Comparison of ENCODE assay signal across 1 cellular context in the genomic region with DNA sequence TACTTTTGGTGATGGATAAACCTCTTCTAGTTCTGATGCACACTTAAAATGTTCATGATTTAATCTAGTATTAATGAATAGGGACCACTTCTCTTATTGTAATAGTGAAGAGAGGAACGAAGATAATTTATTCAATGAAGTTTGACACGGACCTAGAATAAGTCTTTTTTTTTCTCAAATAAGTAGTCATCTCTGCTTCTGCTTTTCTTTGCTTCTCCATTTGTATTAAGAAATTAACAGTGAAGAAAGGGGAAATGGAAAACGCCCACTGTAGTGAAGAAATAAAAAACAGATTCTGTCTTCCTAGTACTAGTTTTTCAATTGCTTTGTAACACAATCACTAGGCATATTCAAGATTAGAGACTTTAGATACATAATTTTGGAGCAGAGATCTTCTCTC.
TF ChIP-seq lines count a peak whose summit lies in the region.

No MANE protein-coding gene starts in this region.

TF ChIP-seq in SK-N-SH, 30 proteins besides CTCF, POLR2A, EP300 and RAD21 (continued from another document):
- TF ChIP-seq, protein P1, sequence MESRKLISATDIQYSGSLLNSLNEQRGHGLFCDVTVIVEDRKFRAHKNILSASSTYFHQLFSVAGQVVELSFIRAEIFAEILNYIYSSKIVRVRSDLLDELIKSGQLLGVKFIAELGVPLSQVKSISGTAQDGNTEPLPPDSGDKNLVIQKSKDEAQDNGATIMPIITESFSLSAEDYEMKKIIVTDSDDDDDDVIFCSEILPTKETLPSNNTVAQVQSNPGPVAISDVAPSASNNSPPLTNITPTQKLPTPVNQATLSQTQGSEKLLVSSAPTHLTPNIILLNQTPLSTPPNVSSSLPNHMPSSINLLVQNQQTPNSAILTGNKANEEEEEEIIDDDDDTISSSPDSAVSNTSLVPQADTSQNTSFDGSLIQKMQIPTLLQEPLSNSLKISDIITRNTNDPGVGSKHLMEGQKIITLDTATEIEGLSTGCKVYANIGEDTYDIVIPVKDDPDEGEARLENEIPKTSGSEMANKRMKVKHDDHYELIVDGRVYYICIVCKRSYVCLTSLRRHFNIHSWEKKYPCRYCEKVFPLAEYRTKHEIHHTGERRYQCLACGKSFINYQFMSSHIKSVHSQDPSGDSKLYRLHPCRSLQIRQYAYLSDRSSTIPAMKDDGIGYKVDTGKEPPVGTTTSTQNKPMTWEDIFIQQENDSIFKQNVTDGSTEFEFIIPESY (IDR thresholded peaks at IDR 0.05; ENCODE audit: borderline replicate concordance, low read depth): no peak
